In the genomic region with DNA sequence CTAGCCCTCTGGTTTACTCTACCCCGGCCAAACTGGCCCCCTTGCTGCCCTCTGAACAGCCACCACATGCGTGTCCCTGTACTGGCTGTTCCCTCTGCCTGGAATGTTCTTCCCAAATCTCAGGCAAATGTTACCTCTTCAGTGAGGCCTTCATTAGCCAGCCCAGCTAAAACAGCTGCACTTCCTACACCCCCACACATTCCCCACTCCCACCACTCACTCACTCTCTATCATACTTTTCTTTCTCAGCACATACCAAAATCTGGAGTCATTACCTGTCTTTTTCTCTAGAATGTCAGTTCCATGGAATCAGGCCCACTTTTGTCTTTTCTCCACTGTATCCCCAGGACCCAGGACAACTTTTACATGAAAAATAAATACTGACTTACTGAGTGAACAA, we compare ENCODE assay signal across 24 cellular contexts.
DNase-seq lines count a peak whose midpoint lies in the region; FAIRE-seq and TF ChIP-seq lines count a peak whose summit lies in the region.
"Had no signal": no experiment of that assay in that cellular context is flagged by ENCODE, and none has a peak within 500 bp of the region (broad histone marks: within the 10 kb centered on the region; RNA-seq: fewer than 3 reads in every experiment).

No MANE protein-coding gene starts in this region.

- FAIRE-seq in urothelium cell line (lab: Jason Lieb, UNC): peak; percentile 62

- DNase-seq in NCI-H226: peak; percentile 28
- peak; percentile 22 for DNase-seq in dermis blood vessel endothelial cell
- DNase-seq in kidney tubule cell (ENCODE audit: low spot score): peak; percentile 35
- peak; percentile 53 for DNase-seq in urothelium cell line (ENCODE audit: low spot score)
- no peak for DNase-seq in cerebellum (ENCODE audit: low spot score)
- no peak for DNase-seq in NCI-H524 treated with DMSO at 0.1 percent for 48 hours (lab: John Stamatoyannopoulos, UW)
- DNase-seq in coronary artery (ENCODE audit: low spot score): no peak
- DNase-seq: activated CD4-positive, alpha-beta T cell treated with anti-CD3 and anti-CD28 coated beads for 36 hours; activated CD8-positive, alpha-beta memory T cell treated with anti-CD3 and anti-CD28 coated beads for 24 hours; activated T-cell treated with anti-CD3 and anti-CD28 coated beads, Interleukin-2, amount 50 U/mL, for 4 hours; adrenal gland; CD4-positive, CD25-positive, alpha-beta regulatory T cell; foreskin fibroblast; heart right ventricle; Kasumi-1; left ventricle myocardium superior; NCI-H1092; NCI-H187 treated with DMSO at 0.1 percent for 48 hours; NCI-H748 treated with DMSO at 0.1 percent for 48 hours; nephron progenitor cell; stimulated activated CD4-positive, alpha-beta T cell treated with anti-CD3 and anti-CD28 coated beads, Interleukin-15, amount 100 ng/mL, for 24 hours had no signal

- H3K4me3 ChIP-seq in coronary artery: no peak overlapping the region
- H3K4me3 ChIP-seq: adrenal gland, cardiac muscle cell, heart right ventricle, SK-N-MC had no signal

- H3K27ac ChIP-seq in coronary artery: no peak overlapping the region
- H3K27ac ChIP-seq: adrenal gland, cardiac muscle cell, epithelial cell of prostate, heart right ventricle, SK-N-MC had no signal

- no peak for TF ChIP-seq CTCF in coronary artery (IDR thresholded peaks at IDR 0.05)

Comparison
In these comparisons a context has a peak if more than half of its experiments do, and no peak if none do; other contexts are left out.
1. DNase-seq: peak in NCI-H226 (single experiment), dermis blood vessel endothelial cell (single experiment), kidney tubule cell (single experiment) and urothelium cell line (single experiment); none in cerebellum (single experiment), NCI-H524 treated with DMSO at 0.1 percent for 48 hours (single experiment) and coronary artery (single experiment).